ENCODE assay signal across 10 cellular contexts in genomic region chr1:38728176-38728908, GRCh38.
DNase-seq lines count a peak whose midpoint lies in the region; ATAC-seq and TF ChIP-seq lines count a peak whose summit lies in the region.
"Had no signal": no experiment of that assay in that cellular context is flagged by ENCODE, and none has a peak within 500 bp of the region (broad histone marks: within the 10 kb centered on the region; RNA-seq: fewer than 3 reads in every experiment).

No MANE protein-coding gene starts in this region.

- TF ChIP-seq CTCF in lung (IDR thresholded peaks at IDR 0.05; ENCODE audit: control extremely low read depth, extremely low read depth): no peak

- H3K4me3 ChIP-seq in lung: no peak overlapping the region
- no peak overlapping the region for H3K4me3 ChIP-seq in effector memory CD4-positive, alpha-beta T cell (ENCODE audit: insufficient read depth, low read depth, low read length, poor library complexity, severe bottlenecking)

- H3K9me3 ChIP-seq in lung (ENCODE audit: control insufficient read depth in 2 of 2, insufficient read depth in 1 of 2, low read length in 1 of 2): no peaks in the 10 kb centered on the region
- H3K9me3 ChIP-seq in effector memory CD4-positive, alpha-beta T cell (ENCODE audit: control insufficient read depth, low read length): no peaks in the 10 kb centered on the region

- peak overlapping the region in 1 of 2 donors; percentile 1 for H3K27ac ChIP-seq in lung (ENCODE audit: low read depth in 1 of 2, low read length in 1 of 2)
- H3K27ac ChIP-seq in effector memory CD4-positive, alpha-beta T cell (ENCODE audit: insufficient read depth, low read length, poor library complexity, severe bottlenecking): no peak overlapping the region
- H3K27ac ChIP-seq: HL-60 had no signal

- peaks cover 0 to 3% of the 10 kb centered on the region in 2 donors for H3K4me1 ChIP-seq in lung (ENCODE audit: control insufficient read depth in 2 of 2, insufficient read depth in 2 of 2, low read length in 2 of 2)
- no peaks in the 10 kb centered on the region for H3K4me1 ChIP-seq in effector memory CD4-positive, alpha-beta T cell (ENCODE audit: control insufficient read depth, insufficient read depth, low read length, poor library complexity, severe bottlenecking)

- H3K27me3 ChIP-seq in lung (ENCODE audit: control insufficient read depth, insufficient read depth): peaks cover 2% of the 10 kb centered on the region
- H3K27me3 ChIP-seq in effector memory CD4-positive, alpha-beta T cell (replicated peaks; ENCODE audit: control insufficient read depth, insufficient read depth, low read length, poor library complexity, severe bottlenecking): no peaks in the 10 kb centered on the region

- DNase-seq in A172 (ENCODE audit: low spot score): peak; percentile 40
- DNase-seq in M059J (ENCODE audit: low read depth): peak; percentile 56
- peak; percentile 4 to 87 for DNase-seq in dermis microvascular lymphatic vessel endothelial cell (ENCODE audit: low read depth in 2 of 2)
- DNase-seq in lung (ENCODE audit: low spot score): peak; percentile 30
- DNase-seq in GM19238 (ENCODE audit: insufficient read length, low spot score): no peak
- no peak for DNase-seq in effector memory CD4-positive, alpha-beta T cell
- DNase-seq in RPMI8226: no peak
- DNase-seq: DND-41 had no signal

- no peaks in the 10 kb centered on the region for H3K36me3 ChIP-seq in lung (ENCODE audit: control insufficient read depth in 2 of 2, insufficient read depth in 2 of 2, low read length in 2 of 2)
- no peaks in the 10 kb centered on the region for H3K36me3 ChIP-seq in effector memory CD4-positive, alpha-beta T cell (ENCODE audit: control insufficient read depth, insufficient read depth, low read length)

- no peak for ATAC-seq in lung (ENCODE audit: insufficient read depth, low FRiP score)
- no peak for ATAC-seq in HG03097 (IDR thresholded peaks at IDR 0.05; ENCODE audit: low FRiP score, unreplicated experiment)

- 8% methylated on average over 14 of the region's 14 CpGs for WGBS in lung, 2 donors

Comparison
In these comparisons a context has a peak if more than half of its experiments do, and no peak if none do; other contexts are left out.
1. DNase-seq: peak in A172 (single experiment), M059J (single experiment), dermis microvascular lymphatic vessel endothelial cell (2 of 2) and lung (single experiment); none in GM19238 (single experiment), effector memory CD4-positive, alpha-beta T cell (0 of 3) and RPMI8226 (single experiment).